ENCODE assay signal across 8 cellular contexts in the genomic region with DNA sequence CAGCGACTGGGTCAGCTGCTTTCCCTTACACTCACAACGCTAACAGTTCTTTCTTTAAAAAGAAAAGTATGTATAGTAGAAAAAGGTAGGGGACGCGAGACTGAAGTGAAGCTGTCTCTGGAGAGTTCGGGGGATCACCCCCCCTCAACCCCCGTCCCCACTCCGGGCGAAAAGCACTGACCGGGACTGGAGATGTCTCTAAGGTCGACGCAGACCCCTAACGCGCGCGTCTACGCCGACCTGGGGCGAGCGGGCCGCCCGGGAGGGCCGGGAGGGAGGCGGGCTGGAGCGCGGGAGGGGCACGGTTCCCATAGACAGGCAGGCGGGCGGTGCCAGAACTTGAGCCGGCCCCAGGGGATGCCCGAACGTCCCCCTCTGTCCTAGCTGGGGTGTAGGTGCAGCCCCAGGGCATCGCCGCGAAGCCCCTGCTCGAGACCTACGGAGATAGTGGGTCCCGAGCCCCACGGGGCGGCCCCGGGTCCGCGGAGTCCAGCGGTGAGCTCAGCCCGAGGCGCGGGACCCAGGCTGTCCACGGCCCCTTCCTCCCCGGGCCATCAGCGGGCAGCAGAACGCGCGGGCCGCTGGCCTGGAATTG.
A peak's percentile ranks its signal among the peaks of the same experiment; 100 is the strongest.
DNase-seq lines count a peak whose midpoint lies in the region; TF ChIP-seq lines count a peak whose summit lies in the region.

No MANE protein-coding gene starts in this region.

- DNase-seq in GM13976 (ENCODE audit: low spot score) (peak; percentile 73), NCI-H510A (lab: John Stamatoyannopoulos, UW) (peak; percentile 29), cardiac septum (ENCODE audit: low spot score) (peak; percentile 79), cerebellar cortex (ENCODE audit: low spot score) (no peak), NOMO-1 (lab: John Stamatoyannopoulos, UW; ENCODE audit: unreplicated experiment in 2 of 2) (no peak)
- peak; percentile 24 for DNase-seq in activated gamma-delta T cell treated with anti-CD3 and anti-CD28 coated beads, Interleukin-2, amount 50 U/mL, for 16 hours (ENCODE audit: low read depth)

- no peaks in the 10 kb centered on the region for H3K9me3 ChIP-seq in HEK293 (ENCODE audit: control insufficient read depth, insufficient read depth, low read depth, low read length)

- no peaks in the 10 kb centered on the region for H3K27me3 ChIP-seq in rectal smooth muscle tissue (ENCODE audit: control insufficient read depth, insufficient read depth, low read length)

- CTCF ChIA-PET in HEK293 (lab: Yijun Ruan, JAX), result interaction anchor here (0.6 to 1.2 kb wide), 4 partner anchors 15 to 332 kb away, joined by 3 read pairs; no protein-coding TSS in a partner anchor

- H3K4me1 ChIP-seq in HEK293 (ENCODE audit: control insufficient read depth, insufficient read depth, low read length) (peaks cover 12% of the 10 kb centered on the region), rectal smooth muscle tissue (ENCODE audit: control insufficient read depth, insufficient read depth, low read length) (peaks cover 13% of the 10 kb centered on the region)

- peak overlapping the region; percentile 67; the same call in 1 of the 2 replicates for H3K27ac ChIP-seq in HEK293 (ENCODE audit: extremely low read depth, low read depth, low read length)
- H3K27ac ChIP-seq in rectal smooth muscle tissue (ENCODE audit: low read depth, low read length), result peak overlapping the region; percentile 85

- in situ Hi-C loops in GM13976 (cut with MboI; ENCODE audit: low sequenced_read_pairs, unreplicated experiment), result no loop called here

- H3K36me3 ChIP-seq in HEK293 (ENCODE audit: control insufficient read depth in 2 of 2, insufficient read depth in 1 of 2, low read length in 2 of 2) (no peaks in the 10 kb centered on the region), rectal smooth muscle tissue (ENCODE audit: control insufficient read depth, insufficient read depth, low read length) (no peaks in the 10 kb centered on the region)

- intact Hi-C loops in cardiac septum (cut with DNase I), result loop anchor here (5.0 kb wide), 2 partner anchors 50 to 195 kb away; partner anchors contain the start of gene GPR155

- H3K4me3 ChIP-seq in HEK293 (ENCODE audit: low read depth, low read length), result peak overlapping the region; percentile 81
- H3K4me3 ChIP-seq in rectal smooth muscle tissue (ENCODE audit: low read length), result peak overlapping the region; percentile 59

- POLR2A ChIA-PET in HEK293 (lab: Yijun Ruan, JAX), result interaction anchor here (1.4 kb wide), 1 partner anchor 100 kb away, joined by 3 read pairs; no protein-coding TSS in a partner anchor

- TF ChIP-seq CTCF in GM13976 (IDR thresholded peaks at IDR 0.05; ENCODE audit: borderline replicate concordance, control extremely low read depth, extremely low read depth, insufficient read depth, missing control alignments) (no peak), HEK293 (tag by site-specific recombination; IDR thresholded peaks at IDR 0.05) (peak; percentile 31)

- peak overlapping the region; percentile 5 for H3K9ac ChIP-seq in rectal smooth muscle tissue (ENCODE audit: low read length)

TF ChIP-seq in HEK293, 187 proteins besides CTCF, POLR2A, EP300 and RAD21 (continues in another document):
- TF ChIP-seq ZNF223 (tag by site-specific recombination; IDR thresholded peaks at IDR 0.05) (no peak), BCL6B (tag by site-specific recombination; IDR thresholded peaks at IDR 0.05) (no peak), ZNF239 (tag by site-specific recombination; IDR thresholded peaks at IDR 0.05) (no peak), SP3 (tag by site-specific recombination; IDR thresholded peaks at IDR 0.05) (no peak; the same call in 1 of the 2 replicates), PATZ1 (tag by site-specific recombination; IDR thresholded peaks at IDR 0.05) (peak; percentile 67), ZNF701 (tag by site-specific recombination; IDR thresholded peaks at IDR 0.05) (no peak), KLF8 (tag by site-specific recombination; IDR thresholded peaks at IDR 0.05) (no peak), ZBTB44 (tag by site-specific recombination; IDR thresholded peaks at IDR 0.05) (no peak), ZNF501 (tag by site-specific recombination; IDR thresholded peaks at IDR 0.05) (no peak), ZFHX2 (tag by site-specific recombination; conservative IDR thresholded peaks at IDR 0.05) (no peak), ZBTB48 (tag by site-specific recombination; IDR thresholded peaks at IDR 0.05) (peak; percentile 51; the same call in 1 of the 2 replicates), ZNF19 (tag by site-specific recombination; IDR thresholded peaks at IDR 0.05; ENCODE audit: low read depth) (no peak), ZNF114 (tag by site-specific recombination; IDR thresholded peaks at IDR 0.05) (no peak)
- TF ChIP-seq, protein P1, sequence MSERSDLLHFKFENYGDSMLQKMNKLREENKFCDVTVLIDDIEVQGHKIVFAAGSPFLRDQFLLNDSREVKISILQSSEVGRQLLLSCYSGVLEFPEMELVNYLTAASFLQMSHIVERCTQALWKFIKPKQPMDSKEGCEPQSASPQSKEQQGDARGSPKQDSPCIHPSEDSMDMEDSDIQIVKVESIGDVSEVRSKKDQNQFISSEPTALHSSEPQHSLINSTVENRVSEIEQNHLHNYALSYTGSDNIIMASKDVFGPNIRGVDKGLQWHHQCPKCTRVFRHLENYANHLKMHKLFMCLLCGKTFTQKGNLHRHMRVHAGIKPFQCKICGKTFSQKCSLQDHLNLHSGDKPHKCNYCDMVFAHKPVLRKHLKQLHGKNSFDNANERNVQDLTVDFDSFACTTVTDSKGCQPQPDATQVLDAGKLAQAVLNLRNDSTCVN (tag by site-specific recombination; optimal IDR thresholded peaks at IDR 0.05), result peak; percentile 81

Comparison
In these comparisons a context has a peak if more than half of its experiments do, and no peak if none do; other contexts are left out.
1. DNase-seq: peak in GM13976 (single experiment), NCI-H510A (single experiment), activated gamma-delta T cell treated with anti-CD3 and anti-CD28 coated beads, Interleukin-2, amount 50 U/mL, for 16 hours (single experiment) and cardiac septum (single experiment); none in cerebellar cortex (single experiment) and NOMO-1 (0 of 2).